In the genomic region with DNA sequence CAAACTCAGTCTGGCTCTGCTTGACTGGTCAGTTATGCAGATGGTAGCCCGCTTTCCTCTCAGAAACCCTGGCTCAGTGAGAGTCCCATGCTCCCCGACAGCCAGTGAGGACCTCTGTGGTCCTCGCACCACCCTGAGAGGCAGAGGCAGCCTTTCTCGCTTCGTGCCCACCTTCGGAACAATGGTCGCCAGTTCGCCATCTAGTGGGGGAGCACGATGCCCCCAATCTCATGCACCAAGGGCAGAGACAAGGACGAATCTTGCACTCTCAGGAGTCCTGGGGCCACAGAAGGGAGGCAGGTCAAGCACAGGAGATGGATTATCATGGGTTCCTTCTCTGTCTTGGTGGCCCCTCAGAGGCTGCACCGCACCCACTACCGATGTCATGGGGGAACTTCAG, we compare ENCODE assay signal across 19 cellular contexts.
"Had no signal": no experiment of that assay in that cellular context is flagged by ENCODE, and none has a peak within 500 bp of the region (broad histone marks: within the 10 kb centered on the region; RNA-seq: fewer than 3 reads in every experiment).

No MANE protein-coding gene starts in this region.

- H3K9me3 ChIP-seq: esophagus squamous epithelium, heart right ventricle, prostate gland, tibial artery had no signal

- H3K4me1 ChIP-seq: heart right ventricle, neural progenitor cell, prostate gland had no signal

- H3K36me3 ChIP-seq: cardiac muscle cell, esophagus squamous epithelium, heart right ventricle, neural progenitor cell, prostate gland, tibial artery had no signal

- ATAC-seq: activated T-cell treated with anti-CD3 and anti-CD28 coated beads, Interleukin-2, amount 50 U/mL, for 72 hours; heart right ventricle; left ventricle myocardium superior; right cardiac atrium; stimulated activated naive CD8-positive, alpha-beta T cell treated with anti-CD3 and anti-CD28 coated beads, Interleukin-15, Interleukin-2, amounts not matched to agents 100 U/mL and 50 U/mL, for 24 hours had no signal

- H3K27ac ChIP-seq: cardiac muscle cell, esophagus squamous epithelium, heart right ventricle, neural progenitor cell, prostate gland, skin epidermis, tibial artery had no signal

- H3K9ac ChIP-seq: neural progenitor cell had no signal

- H3K4me3 Mint-ChIP-seq: activated naive CD8-positive, alpha-beta T cell; activated T-cell treated with anti-CD3 and anti-CD28 coated beads, Interleukin-2, amount 50 U/mL, for 72 hours; dendritic cell treated with granulocyte-macrophage colony-stimulating factor and Interleukin-4, amounts not matched to agents 40 ng/mL and 50 ng/mL, for 4 days; immature natural killer cell; neural progenitor cell had no signal

- DNase-seq: activated CD4-positive, alpha-beta T cell treated with anti-CD3 and anti-CD28 coated beads, Interleukin-2, amount 50 U/mL, for 4 hours; activated gamma-delta T cell; activated T-cell treated with anti-CD3 and anti-CD28 coated beads, Interleukin-2, amount 50 U/mL, for 72 hours; effector CD8-positive, alpha-beta T cell; esophagus squamous epithelium; heart right ventricle; immature natural killer cell; left ventricle myocardium superior; naive B cell; right cardiac atrium; stimulated activated naive CD8-positive, alpha-beta T cell treated with anti-CD3 and anti-CD28 coated beads, Interleukin-15, Interleukin-2, amounts not matched to agents 100 U/mL and 50 U/mL, for 24 hours; substantia nigra; tibial artery had no signal

- H2AFZ ChIP-seq: neural progenitor cell had no signal

- H3K36me3 Mint-ChIP-seq: immature natural killer cell, naive B cell, neural progenitor cell had no signal

- H3K4me2 ChIP-seq: neural progenitor cell had no signal

- H3K9me3 Mint-ChIP-seq: activated T-cell treated with anti-CD3 and anti-CD28 coated beads, Interleukin-2, amount 50 U/mL, for 72 hours; dendritic cell treated with granulocyte-macrophage colony-stimulating factor and Interleukin-4, amounts not matched to agents 40 ng/mL and 50 ng/mL, for 4 days; immature natural killer cell; neural progenitor cell had no signal

- H3K4me3 ChIP-seq: cardiac muscle cell, esophagus squamous epithelium, heart right ventricle, neural progenitor cell, prostate gland, skin epidermis, tibial artery had no signal

- H3K27ac Mint-ChIP-seq: activated naive CD8-positive, alpha-beta T cell; activated T-cell treated with anti-CD3 and anti-CD28 coated beads, Interleukin-2, amount 50 U/mL, for 72 hours; dendritic cell treated with granulocyte-macrophage colony-stimulating factor and Interleukin-4, amounts not matched to agents 40 ng/mL and 50 ng/mL, for 4 days; immature natural killer cell; naive B cell; neural progenitor cell had no signal
